29 cellular contexts compared by ENCODE assay signal in genomic region chr2:55916473-55917049, GRCh38. TPM values are rescaled to one million over a fixed set of nuclear protein-coding genes. Genes with fewer than 3 reads are reported as not detected.
DNase-seq lines count a peak whose midpoint lies in the region; ATAC-seq and TF ChIP-seq lines count a peak whose summit lies in the region.
"Had no signal": no experiment of that assay in that cellular context is flagged by ENCODE, and none has a peak within 500 bp of the region (broad histone marks: within the 10 kb centered on the region; RNA-seq: fewer than 3 reads in every experiment).

No MANE protein-coding gene starts in this region.

- H3K9me3 ChIP-seq in RWPE2 (ENCODE audit: severe bottlenecking) (no peaks in the 10 kb centered on the region), fibroblast of lung (ENCODE audit: control insufficient read depth, insufficient read depth, low read depth, low read length) (no peaks in the 10 kb centered on the region), tibial artery (no peaks in the 10 kb centered on the region), testis (no peaks in the 10 kb centered on the region)
- H3K9me3 ChIP-seq: body of pancreas, gastrocnemius medialis, neutrophil, prostate gland, sigmoid colon, vagina had no signal

- no peaks in the 10 kb centered on the region for H4K20me1 ChIP-seq in fibroblast of lung (ENCODE audit: control insufficient read depth, extremely low read depth, insufficient read depth, low read length)

- no peak overlapping the region for H3K9ac ChIP-seq in fibroblast of lung (ENCODE audit: insufficient read depth, low read length)

- H3K79me2 ChIP-seq in fibroblast of lung (ENCODE audit: control insufficient read depth, insufficient read depth, low read length) = no peaks in the 10 kb centered on the region
- H3K79me2 ChIP-seq: hepatocyte had no signal

- H3K36me3 ChIP-seq in RWPE2 (ENCODE audit: low read depth) (peaks cover 97% of the 10 kb centered on the region), fibroblast of lung (ENCODE audit: control insufficient read depth, insufficient read depth, low read length) (no peaks in the 10 kb centered on the region), tibial artery (peaks cover 8 to 19% (median 16%) of the 10 kb centered on the region in 3 donors), testis (ENCODE audit: low read depth, missing control alignments) (no peaks in the 10 kb centered on the region)
- H3K36me3 ChIP-seq: gastrocnemius medialis, neutrophil, prostate gland, sigmoid colon, vagina had no signal

- no peak overlapping the region for H3K4me2 ChIP-seq in fibroblast of lung (ENCODE audit: extremely low read depth, insufficient read depth, low read length)
- H3K4me2 ChIP-seq: hepatocyte had no signal

- H3K27ac ChIP-seq in RWPE2 (ENCODE audit: poor library complexity, severe bottlenecking) (no peak overlapping the region), fibroblast of lung (ENCODE audit: insufficient read depth, low read length) (peak overlapping the region; percentile 9), tibial artery (peak overlapping the region; percentile 15 to 27), testis (no peak overlapping the region)
- H3K27ac ChIP-seq: body of pancreas, gastrocnemius medialis, hepatocyte, neutrophil, prostate gland, sigmoid colon, vagina had no signal

- WGBS in testis, 2 donors = 77 to 83% methylated on average over 7 of the region's 7 CpGs
- 58 to 63% methylated on average over 7 of the region's 7 CpGs for WGBS in lower leg skin, 2 donors

- H3K27me3 ChIP-seq in RWPE2 (ENCODE audit: insufficient read depth, poor library complexity, severe bottlenecking) (no peaks in the 10 kb centered on the region), fibroblast of lung (ENCODE audit: control insufficient read depth, insufficient read depth, low read length) (no peaks in the 10 kb centered on the region), tibial artery (no peaks in the 10 kb centered on the region), testis (no peaks in the 10 kb centered on the region)
- H3K27me3 ChIP-seq: body of pancreas, gastrocnemius medialis, hepatocyte, sigmoid colon, vagina had no signal

- H3K4me3 ChIP-seq in RWPE2 (ENCODE audit: severe bottlenecking) (no peak overlapping the region), fibroblast of lung (replicated peaks in 1 of 4; ENCODE audit: control extremely low read depth in 1 of 4, insufficient read depth in 1 of 4, low read depth in 3 of 4, low read length in 4 of 4) (no peak overlapping the region), tibial artery (peak overlapping the region; percentile 3 to 8), testis (no peak overlapping the region), lower leg skin (ENCODE audit: low read depth, poor library complexity, severe bottlenecking) (no peak overlapping the region)
- H3K4me3 ChIP-seq: body of pancreas, gastrocnemius medialis, hepatocyte, prostate gland, sigmoid colon, vagina had no signal

- H2AFZ ChIP-seq in fibroblast of lung (ENCODE audit: low read length) = no peak overlapping the region
- H2AFZ ChIP-seq: hepatocyte had no signal

- TF ChIP-seq CTCF in RWPE2 (IDR thresholded peaks at IDR 0.05; ENCODE audit: poor library complexity, severe bottlenecking) (no peak), fibroblast of lung (conservative IDR thresholded peaks at IDR 0.05 in 1 of 2, IDR thresholded peaks at IDR 0.05 in 1 of 2; ENCODE audit: low read depth in 1 of 2, low read length in 2 of 2) (no peak), tibial artery (IDR thresholded peaks at IDR 0.05) (no peak), testis (IDR thresholded peaks at IDR 0.05) (no peak), lower leg skin (IDR thresholded peaks at IDR 0.05) (no peak)

- peak; percentile 27 for ATAC-seq in HG02798 (IDR thresholded peaks at IDR 0.05; ENCODE audit: poor library complexity, unreplicated experiment)
- 0 out of 3 replicates have a peak, but pooled peaks have one; percentile 14 for ATAC-seq in RWPE2 (ENCODE audit: low read depth)
- ATAC-seq: body of pancreas; gastrocnemius medialis; left colon; stimulated activated naive B cell treated with anti-CD40 and anti-IgM and Interleukin-4, amounts not matched to agents 10 μg/mL and 1 μg/mL and 100 μg/mL, for 72 hours had no signal

- DNase-seq in RWPE2 (ENCODE audit: low spot score) (no peak), fibroblast of lung (ENCODE audit: low read depth in 2 of 2) (peak; percentile 62 to 75), tibial artery (no peak), testis (no peak), lower leg skin (ENCODE audit: low spot score in 2 of 2) (no peak), T-helper 9 cell (no peak), NCI-H524 treated with DMSO at 0.1 percent for 48 hours (lab: John Stamatoyannopoulos, UW) (no peak)
- DNase-seq: activated CD4-positive, alpha-beta T cell treated with anti-CD3 and anti-CD28 coated beads for 48 hours; activated CD8-positive, alpha-beta memory T cell treated with anti-CD3 and anti-CD28 coated beads for 24 hours; activated gamma-delta T cell treated with Interleukin-2 at 50 U/mL for 16 hours; activated T-cell treated with anti-CD3 and anti-CD28 coated beads, Interleukin-2, amount 50 U/mL, for 24 hours; body of pancreas; CD4-positive, CD25-positive, alpha-beta regulatory T cell; cerebellar nuclear complex; effector CD8-positive, alpha-beta T cell; gastrocnemius medialis; KBM-7; left colon; NCI-H1417 treated with DMSO at 0.1 percent for 48 hours; NCI-H2081 treated with DMSO at 0.1 percent for 48 hours; sigmoid colon; stimulated activated naive B cell treated with anti-CD40 and anti-IgM and Interleukin-4, amounts not matched to agents 10 μg/mL and 1 μg/mL and 100 μg/mL, for 72 hours had no signal

- intact Hi-C loops in tibial artery (cut with DNase I; ENCODE audit: low total_unique reads) (no loop called here), testis (cut with DNase I; ENCODE audit: low total_unique reads) (no loop called here), lower leg skin (cut with DNase I; ENCODE audit: low total_unique reads) (no loop called here)

- TF ChIP-seq POLR2A in testis (IDR thresholded peaks at IDR 0.05) (no peak), lower leg skin (IDR thresholded peaks at IDR 0.05) (no peak)

- peaks cover 13% of the 10 kb centered on the region for H3K4me1 ChIP-seq in RWPE2 (ENCODE audit: insufficient read depth, poor library complexity, severe bottlenecking)
- H3K4me1 ChIP-seq in fibroblast of lung (ENCODE audit: control insufficient read depth, extremely low read depth, insufficient read depth, low read length) = no peaks in the 10 kb centered on the region
- peaks cover 0 to 95% (median 5%) of the 10 kb centered on the region in 4 donors for H3K4me1 ChIP-seq in tibial artery
- H3K4me1 ChIP-seq in testis = no peaks in the 10 kb centered on the region
- H3K4me1 ChIP-seq: body of pancreas, gastrocnemius medialis, prostate gland, sigmoid colon had no signal

RNA-seq across cellular contexts. Expression of gene EFEMP1, which starts 7.0 kb away (rescaled TPM):
- 467 and 615 TPM in 2 replicates for total RNA-seq in fibroblast of lung
- 406 and 724 TPM in 2 replicates for polyA plus RNA-seq in fibroblast of lung
- 212 and 335 TPM in 2 replicates for polyA plus RNA-seq in fibroblast of lung (2012)
- polyA minus RNA-seq in fibroblast of lung (ENCODE audit: low replicate concordance) = 206 and 268 TPM in 2 replicates
- 1 to 10 TPM; 2.4 to 8.6 TPM for total RNA-seq in testis
- polyA plus RNA-seq in testis (ENCODE audit: insufficient read depth, low read depth, low replicate concordance) = 74.0 TPM
- total RNA-seq in lower leg skin = 100 to 1,000 TPM in 2 of 4 donors, 10 to 100 TPM in 2; 86.2 to 113 (median 98.9) TPM
- total RNA-seq: CD4-positive, CD25-positive, alpha-beta regulatory T cell; HT-29; T-helper 2 cell treated with Interferon-gamma antibody and Interleukin-4, amounts not matched to agents 100 ng/mL and 5 ng/mL, for 36 hours had no signal
- polyA plus RNA-seq: CD4-positive, CD25-positive, alpha-beta regulatory T cell had no signal

Comparison
In these comparisons a context has a peak if more than half of its experiments do, and no peak if none do; other contexts are left out.
1. DNase-seq: peak in fibroblast of lung (2 of 2); none in RWPE2 (single experiment), tibial artery (0 of 2), testis (single experiment), lower leg skin (0 of 2), T-helper 9 cell (single experiment) and NCI-H524 treated with DMSO at 0.1 percent for 48 hours (single experiment).
2. H3K27ac ChIP-seq: peak in fibroblast of lung (single experiment) and tibial artery (2 of 2); none in RWPE2 (single experiment) and testis (0 of 2).
3. H3K4me3 ChIP-seq: peak in tibial artery (2 of 2); none in RWPE2 (single experiment), fibroblast of lung (0 of 4), testis (0 of 2) and lower leg skin (single experiment).
4. RNA of gene EFEMP1, which starts 7.0 kb away (total RNA-seq): 467 to 615 TPM in fibroblast of lung and 86.2 to 113 TPM in lower leg skin; 2.4 to 8.6 TPM in testis; every median in the first group is over 4 times any median in the second.